In the genomic region with DNA sequence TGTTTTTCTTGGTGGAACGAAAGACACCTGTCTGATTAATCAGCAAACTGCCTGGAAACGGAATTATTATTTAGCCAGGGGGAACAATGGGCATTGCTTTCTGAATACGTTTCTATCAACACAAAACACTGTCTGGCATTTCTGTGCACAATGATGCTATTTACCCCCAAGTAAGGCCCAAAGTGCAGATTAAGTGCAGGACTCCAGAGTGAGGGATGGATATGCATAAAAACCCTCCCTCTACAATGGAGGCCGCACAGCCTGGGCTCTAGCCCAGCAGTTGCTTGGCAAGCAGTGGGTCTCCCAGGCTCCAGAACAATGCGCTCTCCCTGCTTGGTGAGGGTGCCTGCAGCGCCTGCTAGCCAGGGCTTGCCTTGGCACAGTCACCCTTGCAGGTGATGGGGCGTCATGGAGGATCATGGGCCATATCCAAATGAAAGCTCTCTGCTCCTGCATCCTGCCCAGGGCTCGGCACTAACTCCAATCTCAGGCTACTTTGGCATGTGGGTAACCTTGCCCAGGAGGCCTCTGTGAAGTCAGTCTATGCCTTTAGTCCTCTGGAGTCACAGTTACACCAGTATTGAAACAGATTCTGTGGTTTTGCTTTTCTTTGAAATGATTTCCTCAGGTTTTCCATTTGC, we compare ENCODE assay signal across 11 cellular contexts. TPM values are rescaled to one million over a fixed set of nuclear protein-coding genes. Genes with fewer than 3 reads are reported as not detected.
DNase-seq lines count a peak whose midpoint lies in the region; ATAC-seq and TF ChIP-seq lines count a peak whose summit lies in the region.
"Had no signal": no experiment of that assay in that cellular context is flagged by ENCODE, and none has a peak within 500 bp of the region (broad histone marks: within the 10 kb centered on the region; RNA-seq: fewer than 3 reads in every experiment).

No MANE protein-coding gene starts in this region.

- TF ChIP-seq POLR2A in uterus (IDR thresholded peaks at IDR 0.05) = no peak

- DNase-seq in natural killer cell treated with Interleukin-12 subunit alpha and Interleukin-12 subunit beta and Interleukin-15 and Interleukin-18, amount 100 ng/mL, for 72 hours (ENCODE audit: low spot score) = no peak
- DNase-seq in natural killer cell (no peak), medulla oblongata (ENCODE audit: extremely low spot score) (peak; percentile 93), uterus (no peak), GM19240 (ENCODE audit: insufficient read length, low spot score) (no peak), NCI-H2029 (lab: John Stamatoyannopoulos, UW) (no peak), NCI-H774 (lab: John Stamatoyannopoulos, UW) (no peak)
- DNase-seq: NCI-H1436 had no signal

- H3K9me3 Mint-ChIP-seq in natural killer cell treated with Interleukin-12 subunit alpha and Interleukin-12 subunit beta and Interleukin-15 and Interleukin-18, amount 100 ng/mL, for 72 hours = no peaks in the 10 kb centered on the region
- H3K9me3 Mint-ChIP-seq in natural killer cell (no peaks in the 10 kb centered on the region), brain (no peaks in the 10 kb centered on the region)
- H3K9me3 Mint-ChIP-seq: central memory CD8-positive, alpha-beta T cell had no signal

- H3K27me3 Mint-ChIP-seq in natural killer cell treated with Interleukin-12 subunit alpha and Interleukin-12 subunit beta and Interleukin-15 and Interleukin-18, amount 100 ng/mL, for 72 hours = no peaks in the 10 kb centered on the region
- H3K27me3 Mint-ChIP-seq in natural killer cell (ENCODE audit: low read depth in 2 of 2) (no peaks in the 10 kb centered on the region), brain (no peaks in the 10 kb centered on the region)
- H3K27me3 Mint-ChIP-seq: central memory CD8-positive, alpha-beta T cell had no signal

- intact Hi-C loops in natural killer cell (cut with micrococcal nuclease) (no loop called here), uterus (cut with DNase I; ENCODE audit: low total_unique reads) (loop anchor here (5.0 kb wide), 1 partner anchor 102 kb away; no protein-coding TSS in a partner anchor)

- H3K27ac ChIP-seq in uterus = peak overlapping the region; percentile 57
- H3K27ac ChIP-seq: C4-2B had no signal

- peaks cover 1 to 7% of the 10 kb centered on the region in 2 donors for H3K4me1 ChIP-seq in uterus

- TF ChIP-seq CTCF in natural killer cell (IDR thresholded peaks at IDR 0.05) = no peak
- no peak for TF ChIP-seq CTCF in brain (conservative IDR thresholded peaks at IDR 0.05)
- TF ChIP-seq CTCF in uterus (IDR thresholded peaks at IDR 0.05) = no peak

- H3K9me3 ChIP-seq in uterus = no peaks in the 10 kb centered on the region

- H3K27me3 ChIP-seq in uterus = no peaks in the 10 kb centered on the region

- H3K4me3 ChIP-seq in uterus = no peak overlapping the region

- ATAC-seq in natural killer cell treated with Interleukin-12 subunit alpha and Interleukin-12 subunit beta and Interleukin-15 and Interleukin-18, amount 100 ng/mL, for 72 hours = peak; percentile 74 to 82
- no peak for ATAC-seq in natural killer cell

- peaks cover 3 to 17% of the 10 kb centered on the region in 2 donors for H3K4me1 Mint-ChIP-seq in natural killer cell treated with Interleukin-12 subunit alpha and Interleukin-12 subunit beta and Interleukin-15 and Interleukin-18, amount 100 ng/mL, for 72 hours (ENCODE audit: low read depth in 2 of 2)
- H3K4me1 Mint-ChIP-seq in natural killer cell = no peaks in the 10 kb centered on the region
- peaks cover 59% of the 10 kb centered on the region for H3K4me1 Mint-ChIP-seq in brain
- H3K4me1 Mint-ChIP-seq: central memory CD8-positive, alpha-beta T cell had no signal

- H3K27ac Mint-ChIP-seq in natural killer cell treated with Interleukin-12 subunit alpha and Interleukin-12 subunit beta and Interleukin-15 and Interleukin-18, amount 100 ng/mL, for 72 hours = peak overlapping the region; percentile 78 to 82
- H3K27ac Mint-ChIP-seq in natural killer cell = no peak overlapping the region
- peak overlapping the region; percentile 41 to 94 (median 93) for H3K27ac Mint-ChIP-seq in brain

- no peaks in the 10 kb centered on the region for H3K36me3 ChIP-seq in uterus

- H3K4me3 Mint-ChIP-seq in natural killer cell treated with Interleukin-12 subunit alpha and Interleukin-12 subunit beta and Interleukin-15 and Interleukin-18, amount 100 ng/mL, for 72 hours = peak overlapping the region; percentile 58
- H3K4me3 Mint-ChIP-seq in natural killer cell = no peak overlapping the region
- H3K4me3 Mint-ChIP-seq in brain = peak overlapping the region in 2 of 5 experiments; percentile 14 to 53
- H3K4me3 Mint-ChIP-seq: central memory CD8-positive, alpha-beta T cell had no signal

- H3K36me3 Mint-ChIP-seq in natural killer cell treated with Interleukin-12 subunit alpha and Interleukin-12 subunit beta and Interleukin-15 and Interleukin-18, amount 100 ng/mL, for 72 hours = no peaks in the 10 kb centered on the region
- H3K36me3 Mint-ChIP-seq in natural killer cell = no peaks in the 10 kb centered on the region
- H3K36me3 Mint-ChIP-seq in brain = peaks cover 39% of the 10 kb centered on the region

RNA-seq across cellular contexts. Expression of a gene that starts 11.5 kb away (rescaled TPM):
- total RNA-seq in natural killer cell treated with Interleukin-12 subunit alpha and Interleukin-12 subunit beta and Interleukin-15 and Interleukin-18, amount 100 ng/mL, for 72 hours = 1 to 10 TPM; 6.4 to 7.2 TPM
- total RNA-seq in natural killer cell (1 to 10 TPM; 1.6 to 2.9 (median 2.7) TPM), uterus (1 to 10 TPM in 2 of 4 donors, not detected in 2; 2.4 to 3.4 TPM)
- polyA plus RNA-seq in brain (ENCODE audit: insufficient read depth, low read depth, low replicate concordance) = 7.0 TPM

RNA-seq across cellular contexts. Expression of a gene that starts 20.4 kb away (rescaled TPM):
- total RNA-seq in natural killer cell treated with Interleukin-12 subunit alpha and Interleukin-12 subunit beta and Interleukin-15 and Interleukin-18, amount 100 ng/mL, for 72 hours = 1 to 10 TPM; 3.4 to 6.6 TPM
- total RNA-seq in natural killer cell (1 to 10 TPM in 1 of 3 donors, under 1 TPM in 2; 0.91 to 1.0 (median 0.96) TPM), uterus (1 to 10 TPM in 3 of 4 donors, not detected in 1; 1.5 to 8.3 (median 1.7) TPM)
- polyA plus RNA-seq in brain (ENCODE audit: insufficient read depth, low read depth, low replicate concordance) = 1.7 TPM

RNA-seq across cellular contexts. Expression of a gene that starts 24.0 kb away (rescaled TPM):
- 10 to 100 TPM; 11.9 to 12.6 TPM for total RNA-seq in natural killer cell treated with Interleukin-12 subunit alpha and Interleukin-12 subunit beta and Interleukin-15 and Interleukin-18, amount 100 ng/mL, for 72 hours
- total RNA-seq in natural killer cell (1 to 10 TPM; 2.9 to 4.9 (median 3.6) TPM), uterus (10 to 100 TPM in 2 of 4 donors, 1 to 10 TPM in 2; 3.1 to 21.6 (median 12.6) TPM)
- 31.0 TPM for polyA plus RNA-seq in brain (ENCODE audit: insufficient read depth, low read depth, low replicate concordance)

RNA-seq across cellular contexts. Expression of a gene that starts 25.6 kb away (rescaled TPM):
- total RNA-seq in natural killer cell treated with Interleukin-12 subunit alpha and Interleukin-12 subunit beta and Interleukin-15 and Interleukin-18, amount 100 ng/mL, for 72 hours = 10 to 100 TPM; 10.3 to 27.6 TPM
- 10 to 100 TPM in 1 of 3 donors, 1 to 10 TPM in 2; 2.0 to 60.0 (median 2.8) TPM for total RNA-seq in natural killer cell
- polyA plus RNA-seq in brain (ENCODE audit: insufficient read depth, low read depth, low replicate concordance) = not detected
- 1 to 10 TPM in 2 of 4 donors, not detected in 2; 1.3 to 5.6 TPM for total RNA-seq in uterus

RNA-seq across cellular contexts. Expression of a gene that starts 32.2 kb away (rescaled TPM):
- under 1 TPM; 0.36 to 0.78 TPM for total RNA-seq in natural killer cell treated with Interleukin-12 subunit alpha and Interleukin-12 subunit beta and Interleukin-15 and Interleukin-18, amount 100 ng/mL, for 72 hours
- total RNA-seq in natural killer cell (not detected), uterus (1 to 10 TPM in 2 of 4 donors, under 1 TPM in 1, not detected in 1; 0.30 to 5.5 (median 1.0) TPM)
- not detected for polyA plus RNA-seq in brain (ENCODE audit: insufficient read depth, low read depth, low replicate concordance)

Comparison
In these comparisons a context has a peak if more than half of its experiments do, and no peak if none do; other contexts are left out.
1. ATAC-seq: peak in natural killer cell treated with Interleukin-12 subunit alpha and Interleukin-12 subunit beta and Interleukin-15 and Interleukin-18, amount 100 ng/mL, for 72 hours (2 of 2); none in natural killer cell (0 of 3).
2. H3K27ac Mint-ChIP-seq: peak in natural killer cell treated with Interleukin-12 subunit alpha and Interleukin-12 subunit beta and Interleukin-15 and Interleukin-18, amount 100 ng/mL, for 72 hours (2 of 2) and brain (5 of 5); none in natural killer cell (0 of 2).